In genomic region chr4:3035674-3036073, GRCh38 we compare ENCODE assay signal across 25 cellular contexts. TPM values are rescaled to one million over a fixed set of nuclear protein-coding genes. Genes with fewer than 3 reads are reported as not detected.
A peak's percentile ranks its signal among the peaks of the same experiment; 100 is the strongest.
DNase-seq lines count a peak whose midpoint lies in the region; ATAC-seq, FAIRE-seq and TF ChIP-seq lines count a peak whose summit lies in the region.
"Had no signal": no experiment of that assay in that cellular context is flagged by ENCODE, and none has a peak within 500 bp of the region (broad histone marks: within the 10 kb centered on the region; RNA-seq: fewer than 3 reads in every experiment).

No MANE protein-coding gene starts in this region.

- H3K27me3 ChIP-seq in IMR-90 (ENCODE audit: control insufficient read depth, insufficient read depth, low read length) (peaks cover 37% of the 10 kb centered on the region), K562 (ENCODE audit: control insufficient read depth in 2 of 2, insufficient read depth in 2 of 2, low read length in 2 of 2) (peaks cover 58 to 92% of the 10 kb centered on the region in 2 experiments)
- H3K27me3 ChIP-seq: BE2C had no signal

- H4K20me1 ChIP-seq in IMR-90 (ENCODE audit: insufficient read depth, low read length): no peaks in the 10 kb centered on the region
- no peaks in the 10 kb centered on the region; the same call in 1 of the 2 replicates for H4K20me1 ChIP-seq in K562 (replicated peaks; ENCODE audit: control insufficient read depth, insufficient read depth, low read length)

- CTCF ChIA-PET in IMR-90 (lab: Yijun Ruan, JAX) (interaction anchor here (1.8 kb wide), 1 partner anchor 58 kb away, joined by 9 read pairs; no protein-coding TSS in a partner anchor), K562 (lab: Yijun Ruan, JAX; ENCODE audit: low intra/inter-chr PET ratio) (no interaction called here)

- no peak overlapping the region for H3K4me3 ChIP-seq in IMR-90 (ENCODE audit: insufficient read depth, low read depth, low read length)
- H3K4me3 ChIP-seq in K562: no peak overlapping the region
- H3K4me3 ChIP-seq: HAP-1 had no signal

- H2BK15ac ChIP-seq in IMR-90 (ENCODE audit: low read depth, low read length): no peak overlapping the region

- no peak overlapping the region for H3K14ac ChIP-seq in IMR-90 (replicated peaks; ENCODE audit: low read depth, low read length)

- H2BK120ac ChIP-seq in IMR-90 (ENCODE audit: low read depth, low read length): no peak overlapping the region

- no peak overlapping the region for H3K23ac ChIP-seq in IMR-90 (ENCODE audit: low read depth, low read length)

- no peaks in the 10 kb centered on the region for H3K27me3 Mint-ChIP-seq in activated naive CD4-positive, alpha-beta T cell treated with anti-CD3 and anti-CD28 coated beads, Interleukin-2, amount 50 U/mL, for 24 hours

- H2AK9ac ChIP-seq in IMR-90 (replicated peaks; ENCODE audit: low read depth, low read length, poor library complexity): no peak overlapping the region

- 17% methylated on average over 1 of the region's 6 CpGs; no CpG with 5 or more reads in 1 of the 2 experiments for WGBS in IMR-90 (ENCODE audit: extremely low coverage in 2 of 2, insufficient read length in 1 of 2), 2 experiments
- 6% methylated on average over 6 of the region's 6 CpGs for WGBS in K562 (ENCODE audit: insufficient coverage, low coverage, missing lambda C conversion rate)

- no peak overlapping the region for H3K27ac ChIP-seq in IMR-90 (ENCODE audit: insufficient read depth, low read length)
- no peak overlapping the region for H3K27ac ChIP-seq in K562 (ENCODE audit: extremely low read depth, low read depth, low read length)

- no peak overlapping the region for H3K56ac ChIP-seq in IMR-90 (ENCODE audit: extremely low read depth, insufficient read depth, low read length)

- DNase-seq in activated naive CD4-positive, alpha-beta T cell treated with anti-CD3 and anti-CD28 coated beads, Interleukin-2, amount 50 U/mL, for 72 hours (ENCODE audit: low spot score in 2 of 2): no peak
- DNase-seq in IMR-90 (no peak), K562 (ENCODE audit: extremely low read depth in 1 of 4, low spot score in 3 of 4) (no peak), sciatic nerve (ENCODE audit: low spot score) (peak; percentile 18), AG08395 (ENCODE audit: low spot score) (no peak)
- DNase-seq: 8988T; BE2C; C1 segment of cervical spinal cord; CD4-positive, CD25-positive, alpha-beta regulatory T cell; CD8-positive, alpha-beta memory T cell; COR-L47; DMS 273 treated with DMSO at 0.1 percent for 48 hours; DMS53; DND-41; EL; KG1 had no signal

- H2AK5ac ChIP-seq in IMR-90 (ENCODE audit: low read depth, low read length): no peak overlapping the region

- H3K4me2 ChIP-seq in IMR-90 (ENCODE audit: low read depth, low read length): no peak overlapping the region
- H3K4me2 ChIP-seq in K562 (ENCODE audit: insufficient read depth, low read length): peak overlapping the region; percentile 23; the same call in 1 of the 2 replicates

- TF ChIP-seq POLR2A in IMR-90 (IDR thresholded peaks at IDR 0.05; ENCODE audit: low read depth, low read length) (no peak), K562 (conservative IDR thresholded peaks at IDR 0.05) (no peak)

- H4K8ac ChIP-seq in IMR-90 (ENCODE audit: low read depth in 2 of 2, low read length in 2 of 2): no peak overlapping the region

- H4K5ac ChIP-seq in IMR-90 (ENCODE audit: low read depth, low read length): no peak overlapping the region

- no peaks in the 10 kb centered on the region; the same call in 1 of the 2 replicates for H3K4me1 ChIP-seq in IMR-90 (ENCODE audit: control insufficient read depth, insufficient read depth, low read length)
- H3K4me1 ChIP-seq in K562 (replicated peaks in 1 of 2; ENCODE audit: control insufficient read depth in 2 of 2, insufficient read depth in 2 of 2, low read length in 2 of 2): peaks cover 0 to 15% of the 10 kb centered on the region in 2 experiments; a peak in 3 of 5 replicates
- H3K4me1 ChIP-seq: BE2C, HAP-1 had no signal

- no peak overlapping the region for H3K4me3 Mint-ChIP-seq in activated naive CD4-positive, alpha-beta T cell treated with anti-CD3 and anti-CD28 coated beads, Interleukin-2, amount 50 U/mL, for 24 hours
- H3K4me3 Mint-ChIP-seq: CD8-positive, alpha-beta memory T cell had no signal

- H3K36me3 ChIP-seq in IMR-90 (ENCODE audit: control insufficient read depth, insufficient read depth, low read length) (no peaks in the 10 kb centered on the region), K562 (ENCODE audit: control insufficient read depth, insufficient read depth, low read length) (no peaks in the 10 kb centered on the region)
- H3K36me3 ChIP-seq: BE2C, HAP-1 had no signal

- POLR2A ChIA-PET in IMR-90 (lab: Charles Lee; ENCODE audit: unreplicated experiment): no interaction called here
- POLR2A ChIA-PET in K562 (lab: Yijun Ruan, JAX): no interaction called here

- intact Hi-C loops in IMR-90 (cut with micrococcal nuclease) (loop anchor here (5.0 kb wide), 1 partner anchor 273 kb away; no protein-coding TSS in a partner anchor), K562 (cut with micrococcal nuclease) (loop anchor here (5.0 kb wide), 1 partner anchor 273 kb away; no protein-coding TSS in a partner anchor), sciatic nerve (cut with DNase I) (no loop called here)

- peak overlapping the region; percentile 65 for H2AFZ ChIP-seq in IMR-90 (replicated peaks; ENCODE audit: low read length, poor library complexity)
- H2AFZ ChIP-seq in K562 (ENCODE audit: low read depth, low read length): peak overlapping the region; percentile 68; the same call in 1 of the 2 replicates

- no peak for ATAC-seq in activated naive CD4-positive, alpha-beta T cell treated with anti-CD3 and anti-CD28 coated beads, Interleukin-2, amount 50 U/mL, for 72 hours
- no peak for ATAC-seq in IMR-90 (ENCODE audit: low read depth)
- ATAC-seq in K562: no peak
- no peak for ATAC-seq in sciatic nerve
- ATAC-seq in activated CD4-positive, CD25-positive, alpha-beta regulatory T cell treated with anti-CD3 and anti-CD28 coated beads, Interleukin-2, amount 50 U/mL, for 24 hours: no peak
- no peak for ATAC-seq in GM18907 (IDR thresholded peaks at IDR 0.05; ENCODE audit: unreplicated experiment)

- in situ Hi-C loops in IMR-90 (cut with MboI; ENCODE audit: low sequenced_read_pairs) (loop anchor here (25.0 kb wide), 1 partner anchor 273 kb away; the partner anchor contains the start of gene TNIP2), K562 (cut with MboI) (no loop called here)

- H3K9me3 Mint-ChIP-seq in activated naive CD4-positive, alpha-beta T cell treated with anti-CD3 and anti-CD28 coated beads, Interleukin-2, amount 50 U/mL, for 24 hours: no peaks in the 10 kb centered on the region
- no peaks in the 10 kb centered on the region for H3K9me3 Mint-ChIP-seq in activated naive CD4-positive, alpha-beta T cell treated with anti-CD3 and anti-CD28 coated beads, Interleukin-2, amount 50 U/mL, for 72 hours
- H3K9me3 Mint-ChIP-seq: CD4-positive, CD25-positive, alpha-beta regulatory T cell; CD8-positive, alpha-beta memory T cell; IgD-negative memory B cell had no signal

- no peaks in the 10 kb centered on the region for H3K36me3 Mint-ChIP-seq in activated naive CD4-positive, alpha-beta T cell treated with anti-CD3 and anti-CD28 coated beads, Interleukin-2, amount 50 U/mL, for 24 hours
- H3K36me3 Mint-ChIP-seq in activated naive CD4-positive, alpha-beta T cell treated with anti-CD3 and anti-CD28 coated beads, Interleukin-2, amount 50 U/mL, for 72 hours: no peaks in the 10 kb centered on the region
- H3K36me3 Mint-ChIP-seq: CD4-positive, CD25-positive, alpha-beta regulatory T cell; CD8-positive, alpha-beta memory T cell had no signal

- no peak for TF ChIP-seq EP300 in K562 (IDR thresholded peaks at IDR 0.05; ENCODE audit: low read length)

- H3K27ac Mint-ChIP-seq in activated naive CD4-positive, alpha-beta T cell treated with anti-CD3 and anti-CD28 coated beads, Interleukin-2, amount 50 U/mL, for 24 hours: peak overlapping the region; percentile 23
- H3K27ac Mint-ChIP-seq in activated naive CD4-positive, alpha-beta T cell treated with anti-CD3 and anti-CD28 coated beads, Interleukin-2, amount 50 U/mL, for 72 hours: no peak overlapping the region
- H3K27ac Mint-ChIP-seq: CD4-positive, CD25-positive, alpha-beta regulatory T cell; CD8-positive, alpha-beta memory T cell had no signal

- H2BK20ac ChIP-seq in IMR-90 (ENCODE audit: low read depth, low read length): no peak overlapping the region

- H2BK5ac ChIP-seq in IMR-90 (ENCODE audit: low read depth, low read length, poor library complexity, severe bottlenecking): no peak overlapping the region

- FAIRE-seq in K562 (lab: Jason Lieb, UNC): no peak
- FAIRE-seq: GM19239 had no signal

- H3K79me2 ChIP-seq in K562 (ENCODE audit: control insufficient read depth, insufficient read depth, low read length): no peaks in the 10 kb centered on the region

- TF ChIP-seq CTCF in IMR-90 (conservative IDR thresholded peaks at IDR 0.05; ENCODE audit: low read depth, low read length) (no peak), K562 (IDR thresholded peaks at IDR 0.05 in 2 of 3, conservative IDR thresholded peaks at IDR 0.05 in 1 of 3; ENCODE audit: insufficient read depth in 2 of 3, low read depth in 1 of 3, low read length in 3 of 3) (no peak)

- H3K9me1 ChIP-seq in IMR-90 (ENCODE audit: insufficient read depth, low read length): no peaks in the 10 kb centered on the region
- no peaks in the 10 kb centered on the region for H3K9me1 ChIP-seq in K562 (ENCODE audit: control insufficient read depth, insufficient read depth, low read length)

- H3K18ac ChIP-seq in IMR-90 (ENCODE audit: low read depth, low read length): no peak overlapping the region

- no peak overlapping the region for H3K9ac ChIP-seq in IMR-90 (ENCODE audit: low read depth, low read length)
- H3K9ac ChIP-seq in K562 (ENCODE audit: insufficient read depth in 1 of 2, low read depth in 2 of 2, low read length in 2 of 2): no peak overlapping the region

- dilution Hi-C loops in IMR-90 (cut with HindIII; ENCODE audit: low sequenced_read_pairs, unreplicated experiment): no loop called here

- H3K79me1 ChIP-seq in IMR-90 (ENCODE audit: low read depth in 1 of 2, low read length in 2 of 2): no peaks in the 10 kb centered on the region

- H3K4me1 Mint-ChIP-seq in activated naive CD4-positive, alpha-beta T cell treated with anti-CD3 and anti-CD28 coated beads, Interleukin-2, amount 50 U/mL, for 24 hours: peaks cover 22% of the 10 kb centered on the region

- H4K91ac ChIP-seq in IMR-90 (ENCODE audit: insufficient read depth, low read depth, low read length): no peak overlapping the region

- TF ChIP-seq RAD21 in IMR-90 (IDR thresholded peaks at IDR 0.05; ENCODE audit: low read length) (no peak), K562 (CRISPR knock-in tag; conservative IDR thresholded peaks at IDR 0.05 in 1 of 2, IDR thresholded peaks at IDR 0.05 in 1 of 2) (no peak)

- H3K4ac ChIP-seq in IMR-90 (ENCODE audit: low read depth, low read length): no peak overlapping the region

- no TSS peak for BruUV-seq in IMR-90 (replicated peaks; lab: Mats Ljungman, UMichigan)
- no TSS peak for BruUV-seq in K562 (replicated peaks; lab: Mats Ljungman, UMichigan)

- H3K9me3 ChIP-seq in IMR-90 (ENCODE audit: control insufficient read depth, insufficient read depth, low read length) (no peaks in the 10 kb centered on the region), K562 (replicated peaks; ENCODE audit: control insufficient read depth, insufficient read depth, low read depth, low read length) (no peaks in the 10 kb centered on the region)
- H3K9me3 ChIP-seq: BE2C, HAP-1 had no signal

RNA-seq across cellular contexts. Expression of gene HTT-AS, which starts 38.7 kb away (rescaled TPM):
- not detected for total RNA-seq in activated naive CD4-positive, alpha-beta T cell treated with anti-CD3 and anti-CD28 coated beads, Interleukin-2, amount 50 U/mL, for 72 hours
- not detected in 2 replicates for total RNA-seq in IMR-90 (2012; rRNA removed)
- not detected in 2 replicates for polyA plus RNA-seq in IMR-90 (2012; rRNA removed)
- polyA plus RNA-seq in IMR-90 (2012; cell fraction: cytosol; rRNA removed): not detected in 2 replicates
- polyA plus RNA-seq in IMR-90 (2012; cell fraction: nucleus; rRNA removed; ENCODE audit: low replicate concordance): not detected in 2 replicates
- not detected in 2 replicates for total RNA-seq in K562 (2011; cell fraction: chromatin; rRNA removed; ENCODE audit: low replicate concordance)
- total RNA-seq in K562 (2011; cell fraction: nucleolus; rRNA removed): not detected in 2 replicates
- not detected in 2 replicates for total RNA-seq in K562 (2011; cell fraction: nucleoplasm; rRNA removed)
- total RNA-seq in K562 (2014; rRNA removed): not detected in 2 replicates
- total RNA-seq in K562 (2014; rRNA removed; fragmentation: Illumina TruSeq; extraction: Trizol): not detected in 2 replicates
- total RNA-seq in K562 (2015; rRNA removed; fragmentation: Illumina TruSeq; extraction: Trizol): not detected in 2 replicates
- total RNA-seq in K562 (2021): not detected in 2 replicates
- not detected in 2 replicates for polyA plus RNA-seq in K562 (2011; rRNA removed)
- polyA plus RNA-seq in K562 (2011; cell fraction: cytosol; rRNA removed): not detected in 2 replicates
- polyA plus RNA-seq in K562 (2011; cell fraction: nucleus; rRNA removed): not detected in 2 replicates
- polyA plus RNA-seq in K562 (2012): not detected in 2 replicates
- not detected in 2 replicates for polyA plus RNA-seq in K562 (2014; fragmentation: Illumina TruSeq; extraction: Trizol)
- not detected for polyA plus RNA-seq in K562 (2014; fragmentation: Nextera tagmentation; extraction: Ambion mirVana)
- not detected in 2 replicates for polyA plus RNA-seq in K562 (2014; rRNA removed)
- polyA minus RNA-seq in K562 (2011; rRNA and poly(A)+ RNA removed): not detected in 2 replicates
- polyA minus RNA-seq in K562 (2011; cell fraction: cytosol; rRNA and poly(A)+ RNA removed): not detected in 2 replicates
- not detected in 2 replicates for polyA minus RNA-seq in K562 (2011; cell fraction: nucleus; rRNA and poly(A)+ RNA removed)
- total RNA-seq in sciatic nerve: not detected
- total RNA-seq: CD4-positive, CD25-positive, alpha-beta regulatory T cell; CD8-positive, alpha-beta memory T cell; G401; H4; HT1080 had no signal
- polyA plus RNA-seq: CD4-positive, CD25-positive, alpha-beta regulatory T cell; CD8-positive, alpha-beta memory T cell; IgD-negative memory B cell had no signal

RNA-seq across cellular contexts. Expression of gene HTT, which starts 38.8 kb away (rescaled TPM):
- total RNA-seq in activated naive CD4-positive, alpha-beta T cell treated with anti-CD3 and anti-CD28 coated beads, Interleukin-2, amount 50 U/mL, for 72 hours: 100 to 1,000 TPM in 1 of 2 donors, 10 to 100 TPM in 1; 77.8 to 121 TPM
- total RNA-seq in IMR-90 (2012; rRNA removed): 14.3 and 16.1 TPM in 2 replicates
- 11.6 and 18.7 TPM in 2 replicates for polyA plus RNA-seq in IMR-90 (2012; rRNA removed)
- 6.8 and 7.1 TPM in 2 replicates for polyA plus RNA-seq in IMR-90 (2012; cell fraction: cytosol; rRNA removed)
- 33.6 and 35.9 TPM in 2 replicates for polyA plus RNA-seq in IMR-90 (2012; cell fraction: nucleus; rRNA removed; ENCODE audit: low replicate concordance)
- 240 and 245 TPM in 2 replicates for total RNA-seq in K562 (2011; cell fraction: chromatin; rRNA removed; ENCODE audit: low replicate concordance)
- 97.7 and 97.9 TPM in 2 replicates for total RNA-seq in K562 (2011; cell fraction: nucleolus; rRNA removed)
- 129 and 141 TPM in 2 replicates for total RNA-seq in K562 (2011; cell fraction: nucleoplasm; rRNA removed)
- total RNA-seq in K562 (2014; rRNA removed): 13.3 and 19.2 TPM in 2 replicates
- total RNA-seq in K562 (2014; rRNA removed; fragmentation: Illumina TruSeq; extraction: Trizol): 14.7 and 16.3 TPM in 2 replicates
- 14.5 and 16.4 TPM in 2 replicates for total RNA-seq in K562 (2015; rRNA removed; fragmentation: Illumina TruSeq; extraction: Trizol)
- total RNA-seq in K562 (2021): 26.6 and 31.6 TPM in 2 replicates
- polyA plus RNA-seq in K562 (2011; rRNA removed): 14.7 and 15.3 TPM in 2 replicates
- polyA plus RNA-seq in K562 (2011; cell fraction: cytosol; rRNA removed): 11.4 and 13.4 TPM in 2 replicates
- polyA plus RNA-seq in K562 (2011; cell fraction: nucleus; rRNA removed): 51.8 and 61.0 TPM in 2 replicates
- polyA plus RNA-seq in K562 (2012): 14.0 and 15.4 TPM in 2 replicates
- 22.2 and 23.3 TPM in 2 replicates for polyA plus RNA-seq in K562 (2014; fragmentation: Illumina TruSeq; extraction: Trizol)
- under 1 TPM; 0.66 to 0.97 TPM for polyA plus RNA-seq in K562 (2014; fragmentation: Nextera tagmentation; extraction: Ambion mirVana)
- polyA plus RNA-seq in K562 (2014; rRNA removed): 12.6 and 19.9 TPM in 2 replicates
- 54.1 and 63.5 TPM in 2 replicates for polyA minus RNA-seq in K562 (2011; rRNA and poly(A)+ RNA removed)
- 47.9 and 50.7 TPM in 2 replicates for polyA minus RNA-seq in K562 (2011; cell fraction: cytosol; rRNA and poly(A)+ RNA removed)
- 47.3 and 83.0 TPM in 2 replicates for polyA minus RNA-seq in K562 (2011; cell fraction: nucleus; rRNA and poly(A)+ RNA removed)
- total RNA-seq in sciatic nerve: 67.8 TPM
